In genomic region chr1:179090923-179091322, GRCh38 we compare ENCODE assay signal across 1 cellular context.
TF ChIP-seq lines count a peak whose summit lies in the region.

No MANE protein-coding gene starts in this region.

TF ChIP-seq in WTC11, 78 proteins besides CTCF, POLR2A, EP300 and RAD21 (continued from another document):
- TF ChIP-seq, protein P1, sequence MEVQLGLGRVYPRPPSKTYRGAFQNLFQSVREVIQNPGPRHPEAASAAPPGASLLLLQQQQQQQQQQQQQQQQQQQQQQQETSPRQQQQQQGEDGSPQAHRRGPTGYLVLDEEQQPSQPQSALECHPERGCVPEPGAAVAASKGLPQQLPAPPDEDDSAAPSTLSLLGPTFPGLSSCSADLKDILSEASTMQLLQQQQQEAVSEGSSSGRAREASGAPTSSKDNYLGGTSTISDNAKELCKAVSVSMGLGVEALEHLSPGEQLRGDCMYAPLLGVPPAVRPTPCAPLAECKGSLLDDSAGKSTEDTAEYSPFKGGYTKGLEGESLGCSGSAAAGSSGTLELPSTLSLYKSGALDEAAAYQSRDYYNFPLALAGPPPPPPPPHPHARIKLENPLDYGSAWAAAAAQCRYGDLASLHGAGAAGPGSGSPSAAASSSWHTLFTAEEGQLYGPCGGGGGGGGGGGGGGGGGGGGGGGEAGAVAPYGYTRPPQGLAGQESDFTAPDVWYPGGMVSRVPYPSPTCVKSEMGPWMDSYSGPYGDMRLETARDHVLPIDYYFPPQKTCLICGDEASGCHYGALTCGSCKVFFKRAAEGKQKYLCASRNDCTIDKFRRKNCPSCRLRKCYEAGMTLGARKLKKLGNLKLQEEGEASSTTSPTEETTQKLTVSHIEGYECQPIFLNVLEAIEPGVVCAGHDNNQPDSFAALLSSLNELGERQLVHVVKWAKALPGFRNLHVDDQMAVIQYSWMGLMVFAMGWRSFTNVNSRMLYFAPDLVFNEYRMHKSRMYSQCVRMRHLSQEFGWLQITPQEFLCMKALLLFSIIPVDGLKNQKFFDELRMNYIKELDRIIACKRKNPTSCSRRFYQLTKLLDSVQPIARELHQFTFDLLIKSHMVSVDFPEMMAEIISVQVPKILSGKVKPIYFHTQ (CRISPR knock-in tag; IDR thresholded peaks at IDR 0.05), result no peak
- TF ChIP-seq TCF7 (CRISPR knock-in tag; IDR thresholded peaks at IDR 0.05; ENCODE audit: low read depth) (no peak), FOXK1 (CRISPR knock-in tag; IDR thresholded peaks at IDR 0.05) (no peak)
TF ChIP-seq in WTC11: peak in this region for 0.
